Comparison of ENCODE assay signal across 18 cellular contexts in the genomic region with DNA sequence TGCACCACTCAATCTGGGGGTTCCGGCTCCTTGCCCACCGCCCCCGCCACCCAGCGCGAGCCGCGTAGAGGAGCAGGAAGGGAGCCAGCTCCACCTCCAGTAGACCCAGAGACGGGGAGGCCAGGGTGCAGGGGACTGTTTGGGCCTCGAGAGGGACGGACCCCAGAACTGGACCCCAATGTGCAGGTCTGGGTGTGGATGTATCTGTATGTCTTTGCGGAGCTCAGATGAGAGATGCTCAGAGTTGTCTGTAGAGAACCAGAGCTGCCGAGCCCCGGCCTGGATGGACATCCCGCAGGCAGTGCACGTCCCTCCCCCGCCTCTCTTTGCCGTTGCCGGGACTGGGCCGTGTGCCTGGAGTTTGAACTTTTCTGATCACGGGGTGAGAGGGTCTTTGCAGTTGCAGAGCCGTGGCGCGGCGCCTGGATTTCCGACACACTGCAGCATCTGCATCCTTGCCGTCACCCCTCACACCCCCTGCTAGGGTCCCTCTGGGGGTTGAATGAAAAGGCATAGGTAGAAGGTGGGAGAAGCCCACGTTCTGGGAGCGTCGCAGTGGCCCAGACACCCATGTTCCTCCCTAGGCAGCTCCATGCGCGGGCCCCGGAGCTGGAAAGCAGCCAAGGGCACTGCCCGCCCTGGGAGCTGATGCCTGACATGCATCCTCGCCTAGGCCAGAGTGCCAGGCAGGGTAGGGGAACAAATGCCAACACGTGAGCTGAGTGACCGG.
A peak's percentile ranks its signal among the peaks of the same experiment; 100 is the strongest.
DNase-seq lines count a peak whose midpoint lies in the region; ATAC-seq and TF ChIP-seq lines count a peak whose summit lies in the region.
"Had no signal": no experiment of that assay in that cellular context is flagged by ENCODE, and none has a peak within 500 bp of the region (broad histone marks: within the 10 kb centered on the region; RNA-seq: fewer than 3 reads in every experiment).

No MANE protein-coding gene starts in this region.

- H3K9me3 Mint-ChIP-seq in H9 = no peaks in the 10 kb centered on the region
- H3K9me3 Mint-ChIP-seq in chondrocyte (ENCODE audit: low read depth) = peaks cover 5% of the 10 kb centered on the region
- no peaks in the 10 kb centered on the region for H3K9me3 Mint-ChIP-seq in Calu3 (ENCODE audit: low read depth, unreplicated experiment)

- H2BK12ac ChIP-seq in H9 (ENCODE audit: insufficient read length, low read depth, low read length) = no peak overlapping the region

- H2BK120ac ChIP-seq in H9 (ENCODE audit: low read depth, low read length, poor library complexity, severe bottlenecking) = no peak overlapping the region

- H3K79me2 ChIP-seq in H9 (ENCODE audit: insufficient read depth, low read length) (no peaks in the 10 kb centered on the region), hepatocyte (no peaks in the 10 kb centered on the region)

- no peak overlapping the region for H3K9ac ChIP-seq in H9 (ENCODE audit: extremely low read depth, insufficient read length, low read length)

- no peak for TF ChIP-seq CTCF in H9 (conservative IDR thresholded peaks at IDR 0.05)
- TF ChIP-seq CTCF in chondrocyte (IDR thresholded peaks at IDR 0.05) = no peak
- TF ChIP-seq CTCF in left lung (IDR thresholded peaks at IDR 0.05) = no peak
- no peak for TF ChIP-seq CTCF in psoas muscle (IDR thresholded peaks at IDR 0.05)
- TF ChIP-seq CTCF in Calu3 (IDR thresholded peaks at IDR 0.05; ENCODE audit: unreplicated experiment) = no peak
- no peak for TF ChIP-seq CTCF in hepatocyte (IDR thresholded peaks at IDR 0.05; ENCODE audit: poor library complexity)

- no peak overlapping the region for H3K4me3 ChIP-seq in left lung
- no peak overlapping the region for H3K4me3 ChIP-seq in psoas muscle
- no peak overlapping the region for H3K4me3 ChIP-seq in hepatocyte
- H3K4me3 ChIP-seq: lung, uterus had no signal

- no TSS peak for BruUV-seq in Calu3 (replicated peaks; lab: Mats Ljungman, UMichigan)

- H3K27ac ChIP-seq in H9 (ENCODE audit: insufficient read length, low read depth, low read length) = no peak overlapping the region
- no peak overlapping the region for H3K27ac ChIP-seq in left lung
- H3K27ac ChIP-seq in psoas muscle = no peak overlapping the region
- H3K27ac ChIP-seq in hepatocyte = no peak overlapping the region
- H3K27ac ChIP-seq: C4-2B, uterus, WERI-Rb-1 had no signal

- H3K4me2 ChIP-seq in H9 (ENCODE audit: insufficient read depth, insufficient read length, low read length) (no peak overlapping the region), hepatocyte (no peak overlapping the region)

- H3K9me2 ChIP-seq in hepatocyte (replicated peaks; ENCODE audit: insufficient read depth) = no peaks in the 10 kb centered on the region

- peak overlapping the region; percentile 13; the same call in 1 of the 2 replicates for H3K14ac ChIP-seq in H9 (ENCODE audit: insufficient read depth, low read length)

- H3K36me3 Mint-ChIP-seq in H9 (ENCODE audit: insufficient read depth in 1 of 3, low read depth in 3 of 3) (no peaks in the 10 kb centered on the region), chondrocyte (ENCODE audit: low read depth) (no peaks in the 10 kb centered on the region), Calu3 (ENCODE audit: insufficient read depth, unreplicated experiment) (no peaks in the 10 kb centered on the region)

- H3K36me3 ChIP-seq in left lung (no peaks in the 10 kb centered on the region), psoas muscle (ENCODE audit: insufficient read depth in 1 of 2, low read depth in 1 of 2) (no peaks in the 10 kb centered on the region), hepatocyte (replicated peaks; ENCODE audit: insufficient read depth, low read depth) (no peaks in the 10 kb centered on the region)
- H3K36me3 ChIP-seq: uterus, WERI-Rb-1 had no signal

- intact Hi-C loops in left lung (cut with DNase I) = no loop called here
- intact Hi-C loops in psoas muscle (cut with DNase I) = no loop called here
- intact Hi-C loops in Calu3 (cut with micrococcal nuclease; ENCODE audit: unreplicated experiment) = no loop called here

- H3K4me1 Mint-ChIP-seq in H9 (peaks cover 6 to 11% of the 10 kb centered on the region in 2 experiments), chondrocyte (ENCODE audit: low read depth) (peaks cover 9% of the 10 kb centered on the region), Calu3 (ENCODE audit: low read depth, unreplicated experiment) (no peaks in the 10 kb centered on the region)

- H2AFZ ChIP-seq in H9 (ENCODE audit: low read length) (no peak overlapping the region), hepatocyte (no peak overlapping the region)

- peaks cover 11% of the 10 kb centered on the region; the same call in 1 of the 2 replicates for H3K27me3 ChIP-seq in H9 (ENCODE audit: insufficient read depth, low read length)
- H3K27me3 ChIP-seq in left lung = no peaks in the 10 kb centered on the region
- H3K27me3 ChIP-seq in psoas muscle (ENCODE audit: insufficient read depth in 3 of 3, low read length in 2 of 3) = no peaks in the 10 kb centered on the region
- no peaks in the 10 kb centered on the region for H3K27me3 ChIP-seq in hepatocyte
- H3K27me3 ChIP-seq: uterus had no signal

- H4K8ac ChIP-seq in H9 (replicated peaks; ENCODE audit: insufficient read length, low read depth, low read length) = no peak overlapping the region

- H3K27me3 Mint-ChIP-seq in H9 (ENCODE audit: low read depth) (peaks cover 97% of the 10 kb centered on the region), chondrocyte (ENCODE audit: low read depth) (peaks cover 14% of the 10 kb centered on the region), Calu3 (ENCODE audit: unreplicated experiment) (no peaks in the 10 kb centered on the region)

- no peak overlapping the region for H3K18ac ChIP-seq in H9 (ENCODE audit: insufficient read length, low read depth, low read length)

- no peak overlapping the region for H3K23ac ChIP-seq in H9 (ENCODE audit: insufficient read length, low read depth, low read length)

- H2BK5ac ChIP-seq in H9 (ENCODE audit: insufficient read length, low read length) = no peak overlapping the region

- no peaks in the 10 kb centered on the region for H4K20me1 ChIP-seq in H9 (ENCODE audit: control insufficient read depth, insufficient read depth, insufficient read length)
- no peaks in the 10 kb centered on the region for H4K20me1 ChIP-seq in hepatocyte (ENCODE audit: insufficient read depth, poor library complexity, severe bottlenecking)

- no peaks in the 10 kb centered on the region for H3K79me1 ChIP-seq in H9 (ENCODE audit: insufficient read depth, low read depth, low read length, poor library complexity, severe bottlenecking)

- CTCF ChIA-PET in Calu3 (lab: Charles Lee) = no interaction called here

- H3K23me2 ChIP-seq in H9 (ENCODE audit: insufficient read length, low read depth, low read length, poor library complexity, severe bottlenecking) = no peaks in the 10 kb centered on the region

- H3K4me1 ChIP-seq in H9 (ENCODE audit: insufficient read depth, low read length) (no peaks in the 10 kb centered on the region), left lung (peaks cover 0 to 11% of the 10 kb centered on the region in 2 donors), psoas muscle (no peaks in the 10 kb centered on the region), hepatocyte (ENCODE audit: insufficient read depth) (peaks cover 9% of the 10 kb centered on the region)
- H3K4me1 ChIP-seq: uterus had no signal

- no CpG with 5 or more reads among the region's 36 CpGs for WGBS in H9 (ENCODE audit: extremely low coverage, insufficient read length, low lambda C conversion rate)
- WGBS in psoas muscle, 3 donors = 73% methylated on average over 33 to 36 of the region's 36 CpGs
- WGBS in hepatocyte (ENCODE audit: low lambda C conversion rate, missing lambda C conversion rate) = 93% methylated on average over 36 of the region's 36 CpGs

- H3T11ph ChIP-seq in H9 (ENCODE audit: low read length) = no peak overlapping the region

- no peak overlapping the region for H3K56ac ChIP-seq in H9 (ENCODE audit: insufficient read length, low read depth, low read length)

- H4K91ac ChIP-seq in H9 (ENCODE audit: insufficient read length, low read depth, low read length) = no peak overlapping the region

- no peak overlapping the region for H2BK20ac ChIP-seq in H9 (ENCODE audit: low read depth, low read length, poor library complexity, severe bottlenecking)

- H3K9me3 ChIP-seq in H9 (ENCODE audit: control insufficient read depth, low read depth, low read length) (no peaks in the 10 kb centered on the region), left lung (no peaks in the 10 kb centered on the region), psoas muscle (no peaks in the 10 kb centered on the region), hepatocyte (ENCODE audit: low read depth) (no peaks in the 10 kb centered on the region)
- H3K9me3 ChIP-seq: uterus had no signal

- no peak for DNase-seq in H9
- DNase-seq in chondrocyte (ENCODE audit: low spot score) = peak; percentile 86
- peak; percentile 31 to 70 for DNase-seq in left lung
- peak; percentile 17 to 38 for DNase-seq in psoas muscle
- DNase-seq in activated CD8-positive, alpha-beta memory T cell treated with anti-CD3 and anti-CD28 coated beads, Interleukin-2, amount 50 U/mL, for 4 hours = no peak
- no peak for DNase-seq in Calu3
- DNase-seq in activated gamma-delta T cell treated with Interleukin-2 at 50 U/mL for 16 hours = no peak
- no peak for DNase-seq in hepatocyte (ENCODE audit: low spot score)
- DNase-seq: activated CD4-positive, alpha-beta T cell treated with anti-CD3 and anti-CD28 coated beads, Interleukin-2, amount 50 U/mL, for 1 hour; activated CD8-positive, alpha-beta memory T cell treated with anti-CD3 and anti-CD28 coated beads, Interleukin-2, amount 50 U/mL, for 48 hours; activated gamma-delta T cell; H7; NCI-H1694; occipital lobe; WERI-Rb-1 had no signal

- no peak overlapping the region for H2AK5ac ChIP-seq in H9 (ENCODE audit: insufficient read length, low read length)

- ATAC-seq in left lung (no peak), psoas muscle (no peak)

- H3K4ac ChIP-seq in H9 (ENCODE audit: low read depth, low read length) = no peak overlapping the region

- H3K4me3 Mint-ChIP-seq in H9 (no peak overlapping the region), chondrocyte (ENCODE audit: unreplicated experiment) (no peak overlapping the region), Calu3 (ENCODE audit: low read depth, unreplicated experiment) (no peak overlapping the region)

- H4K5ac ChIP-seq in H9 (ENCODE audit: insufficient read length, low read depth, low read length) = no peak overlapping the region

- H3K27ac Mint-ChIP-seq in H9 = no peak overlapping the region
- H3K27ac Mint-ChIP-seq in chondrocyte (ENCODE audit: unreplicated experiment) = no peak overlapping the region
- H3K27ac Mint-ChIP-seq in Calu3 (ENCODE audit: unreplicated experiment) = no peak overlapping the region

- no peak overlapping the region for H2BK15ac ChIP-seq in H9 (ENCODE audit: low read depth, low read length)

Comparison
In these comparisons a context has a peak if more than half of its experiments do, and no peak if none do; other contexts are left out.
1. DNase-seq: peak in chondrocyte (single experiment), left lung (2 of 2) and psoas muscle (2 of 2); none in H9 (single experiment), activated CD8-positive, alpha-beta memory T cell treated with anti-CD3 and anti-CD28 coated beads, Interleukin-2, amount 50 U/mL, for 4 hours (single experiment), Calu3 (single experiment), activated gamma-delta T cell treated with Interleukin-2 at 50 U/mL for 16 hours (single experiment) and hepatocyte (single experiment).